Comparison of ENCODE assay signal across 12 cellular contexts in the genomic region with DNA sequence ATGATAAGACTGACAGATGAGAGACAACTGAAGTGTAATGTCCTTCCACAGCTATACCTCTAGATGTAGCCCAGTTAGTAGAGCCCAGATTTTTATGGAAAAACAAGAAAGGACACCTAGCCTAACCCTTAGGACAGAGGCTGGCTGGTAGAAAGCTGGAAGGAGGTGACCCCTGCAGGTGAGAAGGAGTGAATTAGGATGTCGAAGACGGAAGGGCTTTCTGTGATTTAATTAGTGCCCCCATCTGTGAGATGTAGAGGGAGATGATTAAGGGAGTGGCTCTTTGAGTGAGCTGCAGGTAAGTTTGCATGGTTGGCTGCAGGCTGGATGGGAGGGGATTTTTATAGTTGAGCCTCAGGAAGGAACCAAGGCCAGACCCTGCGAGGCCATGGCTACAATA.
"Had no signal": no experiment of that assay in that cellular context is flagged by ENCODE, and none has a peak within 500 bp of the region (broad histone marks: within the 10 kb centered on the region; RNA-seq: fewer than 3 reads in every experiment).

No MANE protein-coding gene starts in this region.

- H3K27me3 ChIP-seq: ascending aorta, gastrocnemius medialis had no signal

- H3K27me3 Mint-ChIP-seq: activated CD8-positive, alpha-beta T cell treated with anti-CD3 and anti-CD28 coated beads for 36 hours; natural killer cell treated with Interleukin-12 subunit alpha and Interleukin-12 subunit beta and Interleukin-15 and Interleukin-18, amount 100 ng/mL, for 72 hours; stimulated activated naive CD8-positive, alpha-beta T cell treated with anti-CD3 and anti-CD28 coated beads, Interleukin-15, Interleukin-2, amounts not matched to agents 100 ng/mL and 50 ng/mL, for 24 hours; type B pancreatic cell had no signal

- H3K27ac ChIP-seq: ascending aorta, gastrocnemius medialis had no signal

- H3K4me3 ChIP-seq: ascending aorta, gastrocnemius medialis had no signal

- H3K4me1 ChIP-seq: ascending aorta, gastrocnemius medialis had no signal

- H3K9me3 ChIP-seq: ascending aorta, gastrocnemius medialis had no signal

- H3K4me3 Mint-ChIP-seq: activated CD8-positive, alpha-beta T cell treated with anti-CD3 and anti-CD28 coated beads for 36 hours; activated T-cell treated with anti-CD3 and anti-CD28 coated beads, Interleukin-2, amount 50 U/mL, for 72 hours; natural killer cell treated with Interleukin-12 subunit alpha and Interleukin-12 subunit beta and Interleukin-15 and Interleukin-18, amount 100 ng/mL, for 72 hours; stimulated activated naive CD8-positive, alpha-beta T cell treated with anti-CD3 and anti-CD28 coated beads, Interleukin-15, Interleukin-2, amounts not matched to agents 100 ng/mL and 50 ng/mL, for 24 hours; T-helper 1 cell treated with Interleukin-12 subunit alpha and Interleukin-12 subunit beta and Interleukin-4 antibody, amounts not matched to agents 30 μg/mL and 1 μg/mL, for 36 hours; type B pancreatic cell had no signal

- H3K9me3 Mint-ChIP-seq: activated CD8-positive, alpha-beta T cell treated with anti-CD3 and anti-CD28 coated beads for 36 hours; activated T-cell treated with anti-CD3 and anti-CD28 coated beads, Interleukin-2, amount 50 U/mL, for 72 hours; natural killer cell treated with Interleukin-12 subunit alpha and Interleukin-12 subunit beta and Interleukin-15 and Interleukin-18, amount 100 ng/mL, for 72 hours; stimulated activated naive CD8-positive, alpha-beta T cell treated with anti-CD3 and anti-CD28 coated beads, Interleukin-15, Interleukin-2, amounts not matched to agents 100 ng/mL and 50 ng/mL, for 24 hours; T-helper 1 cell treated with Interleukin-12 subunit alpha and Interleukin-12 subunit beta and Interleukin-4 antibody, amounts not matched to agents 30 μg/mL and 1 μg/mL, for 36 hours; type B pancreatic cell had no signal

- FAIRE-seq: bronchial epithelial cell had no signal

- DNase-seq: activated CD4-positive, alpha-beta T cell treated with anti-CD3 and anti-CD28 coated beads for 48 hours; activated CD8-positive, alpha-beta memory T cell treated with anti-CD3 and anti-CD28 coated beads, Interleukin-2, amount 50 U/mL, for 4 hours; activated CD8-positive, alpha-beta T cell treated with anti-CD3 and anti-CD28 coated beads for 36 hours; activated T-cell treated with anti-CD3 and anti-CD28 coated beads, Interleukin-2, amount 50 U/mL, for 72 hours; gastrocnemius medialis had no signal

- ATAC-seq: activated CD8-positive, alpha-beta T cell treated with anti-CD3 and anti-CD28 coated beads for 36 hours; activated T-cell treated with anti-CD3 and anti-CD28 coated beads, Interleukin-2, amount 50 U/mL, for 72 hours; gastrocnemius medialis; natural killer cell treated with Interleukin-12 subunit alpha and Interleukin-12 subunit beta and Interleukin-15 and Interleukin-18, amount 100 ng/mL, for 72 hours; sciatic nerve had no signal

- H3K27ac Mint-ChIP-seq: activated CD8-positive, alpha-beta T cell treated with anti-CD3 and anti-CD28 coated beads for 36 hours; activated T-cell treated with anti-CD3 and anti-CD28 coated beads, Interleukin-2, amount 50 U/mL, for 72 hours; natural killer cell treated with Interleukin-12 subunit alpha and Interleukin-12 subunit beta and Interleukin-15 and Interleukin-18, amount 100 ng/mL, for 72 hours; stimulated activated naive CD8-positive, alpha-beta T cell treated with anti-CD3 and anti-CD28 coated beads, Interleukin-15, Interleukin-2, amounts not matched to agents 100 ng/mL and 50 ng/mL, for 24 hours; T-helper 1 cell treated with Interleukin-12 subunit alpha and Interleukin-12 subunit beta and Interleukin-4 antibody, amounts not matched to agents 30 μg/mL and 1 μg/mL, for 36 hours; type B pancreatic cell had no signal
